In genomic region chr7:75711634-75712494, GRCh38 we compare ENCODE assay signal across 10 cellular contexts. TPM values are rescaled to one million over a fixed set of nuclear protein-coding genes. Genes with fewer than 3 reads are reported as not detected.
DNase-seq lines count a peak whose midpoint lies in the region; ATAC-seq, FAIRE-seq and TF ChIP-seq lines count a peak whose summit lies in the region.
"Had no signal": no experiment of that assay in that cellular context is flagged by ENCODE, and none has a peak within 500 bp of the region (broad histone marks: within the 10 kb centered on the region; RNA-seq: fewer than 3 reads in every experiment).

No MANE protein-coding gene starts in this region.

- FAIRE-seq in endothelial cell of umbilical vein (lab: Jason Lieb, UNC), result no peak

- CTCF ChIA-PET in endothelial cell of umbilical vein (lab: Charles Lee), result interaction anchor here (1.5 kb wide), 1 partner anchor 12 kb away, joined by 4 read pairs; no protein-coding TSS in a partner anchor

- H3K27ac ChIP-seq in endothelial cell of umbilical vein (ENCODE audit: insufficient read depth, low read depth, low read length) (no peak overlapping the region), colonic mucosa (no peak overlapping the region)

- H3K27me3 ChIP-seq in endothelial cell of umbilical vein (ENCODE audit: control insufficient read depth in 2 of 2, insufficient read depth in 2 of 2, low read length in 2 of 2) (no peaks in the 10 kb centered on the region), colonic mucosa (no peaks in the 10 kb centered on the region)

- peaks cover 6 to 20% of the 10 kb centered on the region in 2 donors for H3K4me1 Mint-ChIP-seq in effector memory CD8-positive, alpha-beta T cell (ENCODE audit: low read depth in 2 of 2)

- no peaks in the 10 kb centered on the region for H4K20me1 ChIP-seq in endothelial cell of umbilical vein (replicated peaks; ENCODE audit: control insufficient read depth, extremely low read depth, insufficient read depth, low read length)

- no peak overlapping the region for H3K4me3 ChIP-seq in NB4 (ENCODE audit: low read depth, low read length)
- H3K4me3 ChIP-seq in endothelial cell of umbilical vein (replicated peaks in 1 of 3; ENCODE audit: insufficient read depth in 1 of 3, low read depth in 1 of 3, low read length in 3 of 3), result no peak overlapping the region
- H3K4me3 ChIP-seq in colonic mucosa, result no peak overlapping the region

- no TSS peak for BruUV-seq in endothelial cell of umbilical vein (replicated peaks; lab: Mats Ljungman, UMichigan)

- no peaks in the 10 kb centered on the region for H3K79me2 ChIP-seq in endothelial cell of umbilical vein (ENCODE audit: control insufficient read depth, insufficient read depth, low read length)

- no peaks in the 10 kb centered on the region for H3K9me3 Mint-ChIP-seq in effector memory CD8-positive, alpha-beta T cell

- H3K27ac Mint-ChIP-seq in effector memory CD8-positive, alpha-beta T cell, result peak overlapping the region in 1 of 2 donors; percentile 64
- H3K27ac Mint-ChIP-seq: CD8-positive, alpha-beta T cell had no signal

- no peak overlapping the region for H3K4me3 Mint-ChIP-seq in effector memory CD8-positive, alpha-beta T cell
- H3K4me3 Mint-ChIP-seq: CD8-positive, alpha-beta T cell; neural crest cell had no signal

- TF ChIP-seq CTCF in NB4 (IDR thresholded peaks at IDR 0.05; ENCODE audit: low read depth, low read length) (no peak), endothelial cell of umbilical vein (IDR thresholded peaks at IDR 0.05; ENCODE audit: extremely low read depth in 1 of 2, insufficient read depth in 1 of 2, low read depth in 1 of 2, low read length in 2 of 2) (no peak), colonic mucosa (IDR thresholded peaks at IDR 0.05) (no peak)

- no peaks in the 10 kb centered on the region for H3K9me3 ChIP-seq in endothelial cell of umbilical vein (replicated peaks; ENCODE audit: control insufficient read depth, insufficient read depth, low read length)
- H3K9me3 ChIP-seq in colonic mucosa, result no peaks in the 10 kb centered on the region

- H3K36me3 ChIP-seq in endothelial cell of umbilical vein (ENCODE audit: control insufficient read depth in 2 of 2, extremely low read depth in 1 of 2, insufficient read depth in 2 of 2, low read length in 2 of 2) (no peaks in the 10 kb centered on the region), colonic mucosa (no peaks in the 10 kb centered on the region)

- intact Hi-C loops in endothelial cell of umbilical vein (cut with micrococcal nuclease), result no loop called here
- intact Hi-C loops in colonic mucosa (cut with DNase I), result no loop called here

- H3K9ac ChIP-seq in endothelial cell of umbilical vein (replicated peaks; ENCODE audit: extremely low read depth, insufficient read depth, low read length) (no peak overlapping the region), colonic mucosa (ENCODE audit: low read depth in 2 of 2, low read length in 2 of 2) (no peak overlapping the region)

- TF ChIP-seq POLR2A in NB4 (IDR thresholded peaks at IDR 0.05; ENCODE audit: extremely low read depth, insufficient read length) (no peak), endothelial cell of umbilical vein (IDR thresholded peaks at IDR 0.05; ENCODE audit: low read depth, low read length) (no peak)

- DNase-seq in AG08395 (ENCODE audit: low spot score) (peak; percentile 50), NB4 (ENCODE audit: low read depth) (peak; percentile 67), endothelial cell of umbilical vein (ENCODE audit: low read depth, low spot score) (peak; percentile 59), myocyte (ENCODE audit: low read depth) (peak; percentile 89), colonic mucosa (no peak), RPMI8226 (no peak)
- no peak for DNase-seq in effector memory CD8-positive, alpha-beta T cell
- DNase-seq: CD8-positive, alpha-beta T cell had no signal

- H3K27me3 Mint-ChIP-seq in effector memory CD8-positive, alpha-beta T cell, result no peaks in the 10 kb centered on the region

- H3K4me1 ChIP-seq in endothelial cell of umbilical vein (ENCODE audit: control insufficient read depth, extremely low read depth, insufficient read depth, low read length) (no peaks in the 10 kb centered on the region), colonic mucosa (no peaks in the 10 kb centered on the region)

- H2AFZ ChIP-seq in endothelial cell of umbilical vein (ENCODE audit: low read depth, low read length), result no peak overlapping the region

- H3K9me1 ChIP-seq in endothelial cell of umbilical vein (replicated peaks; ENCODE audit: control insufficient read depth, extremely low read depth, insufficient read depth, low read length), result no peaks in the 10 kb centered on the region

- H3K36me3 Mint-ChIP-seq in effector memory CD8-positive, alpha-beta T cell (ENCODE audit: insufficient read depth), result no peaks in the 10 kb centered on the region

- POLR2A ChIA-PET in endothelial cell of umbilical vein (lab: Charles Lee), result no interaction called here

- H3K4me2 ChIP-seq in endothelial cell of umbilical vein (ENCODE audit: insufficient read depth, low read length), result no peak overlapping the region

- ATAC-seq in effector memory CD8-positive, alpha-beta T cell (replicated peaks), result no peak
- ATAC-seq in HG03460 (IDR thresholded peaks at IDR 0.05; ENCODE audit: unreplicated experiment), result no peak
- ATAC-seq: CD8-positive, alpha-beta T cell had no signal

- dilution Hi-C loops in endothelial cell of umbilical vein (cut with MboI; ENCODE audit: extremely low pct_ligation_motif_present, low sequenced_read_pairs), result no loop called here

TF ChIP-seq in endothelial cell of umbilical vein, 7 proteins besides CTCF, POLR2A, EP300 and RAD21:
- TF ChIP-seq EZH2 (IDR thresholded peaks at IDR 0.05; ENCODE audit: borderline replicate concordance, low read depth, low read length, severe bottlenecking) (no peak), MYC (IDR thresholded peaks at IDR 0.05; ENCODE audit: low read depth, low read length) (no peak), MAX (IDR thresholded peaks at IDR 0.05; ENCODE audit: insufficient read depth, insufficient read length) (no peak), GATA2 (IDR thresholded peaks at IDR 0.05; ENCODE audit: insufficient read depth, insufficient read length, low read depth, low read length) (no peak), FOS (IDR thresholded peaks at IDR 0.05; ENCODE audit: borderline replicate concordance, insufficient read depth, low read length) (no peak), JUN (IDR thresholded peaks at IDR 0.05; ENCODE audit: borderline replicate concordance, insufficient read depth, insufficient read length, low read depth) (no peak), POLR2AphosphoS5 (IDR thresholded peaks at IDR 0.05; ENCODE audit: insufficient read depth, low read depth, low read length) (no peak)

RNA-seq across cellular contexts. Expression of gene HIP1, which starts 26.9 kb away (rescaled TPM):
- 45.1 and 47.6 TPM in 2 replicates for total RNA-seq in endothelial cell of umbilical vein
- 22.3 and 23.7 TPM in 2 replicates for polyA plus RNA-seq in endothelial cell of umbilical vein
- 20.9 and 22.7 TPM in 2 replicates for polyA plus RNA-seq in endothelial cell of umbilical vein (2011; cell fraction: cytosol; rRNA removed)
- polyA plus RNA-seq in endothelial cell of umbilical vein (2011; cell fraction: nucleus; rRNA removed), result 32.0 and 36.8 TPM in 2 replicates
- 22.1 and 27.9 TPM in 2 replicates for polyA plus RNA-seq in endothelial cell of umbilical vein (2012)
- 49.6 and 57.0 TPM in 2 replicates for polyA minus RNA-seq in endothelial cell of umbilical vein
- polyA minus RNA-seq in endothelial cell of umbilical vein (2011; cell fraction: cytosol; rRNA and poly(A)+ RNA removed), result 9.5 TPM
- 32.5 and 38.5 TPM in 2 replicates for polyA minus RNA-seq in endothelial cell of umbilical vein (2011; cell fraction: nucleus; rRNA and poly(A)+ RNA removed)
- 26.7 and 59.5 TPM in 2 replicates for total RNA-seq in myocyte
- polyA plus RNA-seq in myocyte (2012), result 12.0 TPM
- total RNA-seq in colonic mucosa, result 1 to 10 TPM; 4.8 to 5.5 TPM

Comparison
In these comparisons a context has a peak if more than half of its experiments do, and no peak if none do; other contexts are left out.
1. DNase-seq: peak in AG08395 (single experiment), NB4 (single experiment), endothelial cell of umbilical vein (single experiment) and myocyte (single experiment); none in effector memory CD8-positive, alpha-beta T cell (0 of 3), colonic mucosa (single experiment) and RPMI8226 (single experiment).